12 cellular contexts compared by ENCODE assay signal in genomic region chr9:5499889-5500398, GRCh38. TPM values are rescaled to one million over a fixed set of nuclear protein-coding genes. Genes with fewer than 3 reads are reported as not detected.
A peak's percentile ranks its signal among the peaks of the same experiment; 100 is the strongest.
DNase-seq lines count a peak whose midpoint lies in the region; ATAC-seq, FAIRE-seq and TF ChIP-seq lines count a peak whose summit lies in the region.
"Had no signal": no experiment of that assay in that cellular context is flagged by ENCODE, and none has a peak within 500 bp of the region (broad histone marks: within the 10 kb centered on the region; RNA-seq: fewer than 3 reads in every experiment).

No MANE protein-coding gene starts in this region.

- POLR2A ChIA-PET in endothelial cell of umbilical vein (lab: Charles Lee), result interaction anchor here (1.0 to 2.4 kb wide), 4 partner anchors 9 to 50 kb away, joined by 3 to 25 read pairs (median 14); partner anchors contain the start of genes CD274 and PDCD1LG2

- no peaks in the 10 kb centered on the region for H3K9me1 ChIP-seq in endothelial cell of umbilical vein (replicated peaks; ENCODE audit: control insufficient read depth, extremely low read depth, insufficient read depth, low read length)

- H3K9me3 Mint-ChIP-seq in progenitor cell of endocrine pancreas (ENCODE audit: low read depth), result peaks cover 6% of the 10 kb centered on the region

- no peak overlapping the region for H2AFZ ChIP-seq in endothelial cell of umbilical vein (ENCODE audit: low read depth, low read length)

- peaks cover 33% of the 10 kb centered on the region for H3K4me1 ChIP-seq in endothelial cell of umbilical vein (ENCODE audit: control insufficient read depth, extremely low read depth, insufficient read depth, low read length)

- FAIRE-seq in endothelial cell of umbilical vein (lab: Jason Lieb, UNC), result peak; percentile 95

- peak; percentile 95 for TF ChIP-seq POLR2A in endothelial cell of umbilical vein (IDR thresholded peaks at IDR 0.05; ENCODE audit: low read depth, low read length)

- H3K4me2 ChIP-seq in endothelial cell of umbilical vein (ENCODE audit: insufficient read depth, low read length), result peak overlapping the region; percentile 64

- no peaks in the 10 kb centered on the region for H4K20me1 ChIP-seq in endothelial cell of umbilical vein (replicated peaks; ENCODE audit: control insufficient read depth, extremely low read depth, insufficient read depth, low read length)

- H3K27ac Mint-ChIP-seq in progenitor cell of endocrine pancreas, result no peak overlapping the region
- H3K27ac Mint-ChIP-seq: activated CD4-positive, alpha-beta memory T cell treated with anti-CD3 and anti-CD28 coated beads, Interleukin-2, amount 10 ng/mL, durations not matched to agents 7 days and 5 days; memory B cell had no signal

- intact Hi-C loops in endothelial cell of umbilical vein (cut with micrococcal nuclease), result loop anchor here (1.0 kb wide), 4 partner anchors 9 to 231 kb away; partner anchors contain the start of gene CD274
- intact Hi-C loops in posterior cingulate gyrus (cut with DNase I), result no loop called here

- peak overlapping the region; percentile 89 for H3K27ac ChIP-seq in endothelial cell of umbilical vein (ENCODE audit: insufficient read depth, low read depth, low read length)

- no peak overlapping the region for H3K4me3 Mint-ChIP-seq in progenitor cell of endocrine pancreas (ENCODE audit: low read depth)
- H3K4me3 Mint-ChIP-seq: activated CD4-positive, alpha-beta memory T cell treated with anti-CD3 and anti-CD28 coated beads, Interleukin-2, amount 10 ng/mL, durations not matched to agents 7 days and 5 days; memory B cell had no signal

- H3K9me3 ChIP-seq in endothelial cell of umbilical vein (replicated peaks; ENCODE audit: control insufficient read depth, insufficient read depth, low read length), result no peaks in the 10 kb centered on the region

- no TSS peak for BruUV-seq in endothelial cell of umbilical vein (replicated peaks; lab: Mats Ljungman, UMichigan)

- peak; percentile 86 for DNase-seq in Daoy (ENCODE audit: low read depth)
- DNase-seq in NCI-H2081 (lab: John Stamatoyannopoulos, UW), result peak; percentile 35 to 81
- peak; percentile 97 for DNase-seq in endothelial cell of umbilical vein (ENCODE audit: low read depth, low spot score)
- peak; percentile 32 for DNase-seq in mucosa of gallbladder (ENCODE audit: low spot score)
- DNase-seq in progenitor cell of endocrine pancreas (ENCODE audit: low spot score, unreplicated experiment), result no peak
- no peak for DNase-seq in posterior cingulate gyrus
- DNase-seq in NCI-H1694 treated with DMSO at 0.1 percent for 48 hours (lab: John Stamatoyannopoulos, UW), result no peak
- DNase-seq: activated CD4-positive, alpha-beta memory T cell treated with anti-CD3 and anti-CD28 coated beads, Interleukin-2, amount 10 ng/mL, durations not matched to agents 7 days and 5 days; cerebellar nuclear complex; stimulated activated CD4-positive, alpha-beta T cell treated with anti-CD3 and anti-CD28 coated beads, Interleukin-4, amount 100 ng/mL, for 1 hour had no signal

- no peaks in the 10 kb centered on the region for H3K27me3 ChIP-seq in endothelial cell of umbilical vein (ENCODE audit: control insufficient read depth in 2 of 2, insufficient read depth in 2 of 2, low read length in 2 of 2)

- no peak for ATAC-seq in GM19395 (IDR thresholded peaks at IDR 0.05; ENCODE audit: unreplicated experiment)

- H3K36me3 Mint-ChIP-seq in progenitor cell of endocrine pancreas (ENCODE audit: insufficient read depth), result no peaks in the 10 kb centered on the region

- dilution Hi-C loops in endothelial cell of umbilical vein (cut with MboI; ENCODE audit: extremely low pct_ligation_motif_present, low sequenced_read_pairs), result no loop called here

- H3K9ac ChIP-seq in endothelial cell of umbilical vein (replicated peaks; ENCODE audit: extremely low read depth, insufficient read depth, low read length), result peak overlapping the region; percentile 65

- CTCF ChIA-PET in endothelial cell of umbilical vein (lab: Charles Lee), result interaction anchor here (1.2 to 3.7 kb wide), 6 partner anchors 8 to 59 kb away, joined by 3 to 19 read pairs (median 6); partner anchors contain the start of genes CD274 and PDCD1LG2

- no peaks in the 10 kb centered on the region for H3K79me2 ChIP-seq in endothelial cell of umbilical vein (ENCODE audit: control insufficient read depth, insufficient read depth, low read length)

- no peaks in the 10 kb centered on the region for H3K36me3 ChIP-seq in endothelial cell of umbilical vein (ENCODE audit: control insufficient read depth in 2 of 2, extremely low read depth in 1 of 2, insufficient read depth in 2 of 2, low read length in 2 of 2)

- TF ChIP-seq CTCF in endothelial cell of umbilical vein (IDR thresholded peaks at IDR 0.05; ENCODE audit: extremely low read depth in 1 of 2, insufficient read depth in 1 of 2, low read depth in 1 of 2, low read length in 2 of 2), result no peak
- no peak for TF ChIP-seq CTCF in progenitor cell of endocrine pancreas (IDR thresholded peaks at IDR 0.05; ENCODE audit: unreplicated experiment)

- no peak overlapping the region for H3K4me3 ChIP-seq in endothelial cell of umbilical vein (replicated peaks in 1 of 3; ENCODE audit: insufficient read depth in 1 of 3, low read depth in 1 of 3, low read length in 3 of 3)

- H3K4me1 Mint-ChIP-seq in progenitor cell of endocrine pancreas (ENCODE audit: low read depth), result no peaks in the 10 kb centered on the region

- H3K27me3 Mint-ChIP-seq in progenitor cell of endocrine pancreas, result no peaks in the 10 kb centered on the region

TF ChIP-seq in endothelial cell of umbilical vein, 7 proteins besides CTCF, POLR2A, EP300 and RAD21:
- peak; percentile 98 for TF ChIP-seq POLR2AphosphoS5 (IDR thresholded peaks at IDR 0.05; ENCODE audit: insufficient read depth, low read depth, low read length)
- TF ChIP-seq MYC (IDR thresholded peaks at IDR 0.05; ENCODE audit: low read depth, low read length), result peak; percentile 56
- TF ChIP-seq MAX (IDR thresholded peaks at IDR 0.05; ENCODE audit: insufficient read depth, insufficient read length), result no peak
- peak; percentile 98 for TF ChIP-seq GATA2 (IDR thresholded peaks at IDR 0.05; ENCODE audit: insufficient read depth, insufficient read length, low read depth, low read length)
- peak; percentile 71 for TF ChIP-seq JUN (IDR thresholded peaks at IDR 0.05; ENCODE audit: borderline replicate concordance, insufficient read depth, insufficient read length, low read depth)
- TF ChIP-seq EZH2 (IDR thresholded peaks at IDR 0.05; ENCODE audit: borderline replicate concordance, low read depth, low read length, severe bottlenecking), result no peak
- TF ChIP-seq FOS (IDR thresholded peaks at IDR 0.05; ENCODE audit: borderline replicate concordance, insufficient read depth, low read length), result peak; percentile 91

RNA-seq across cellular contexts. Expression of gene PDCD1LG2, which starts 10.4 kb away (rescaled TPM):
- total RNA-seq in Daoy (2014; rRNA removed; shearing (Covaris generic)), result 6.9 and 11.5 TPM in 2 replicates
- total RNA-seq in endothelial cell of umbilical vein (9.5 and 9.7 TPM in 2 replicates), mucosa of gallbladder (0.95 TPM), progenitor cell of endocrine pancreas (not detected in 2 replicates)
- polyA plus RNA-seq in endothelial cell of umbilical vein, result 7.9 and 9.6 TPM in 2 replicates
- polyA plus RNA-seq in endothelial cell of umbilical vein (2011; cell fraction: cytosol; rRNA removed), result 8.5 and 10.0 TPM in 2 replicates
- polyA plus RNA-seq in endothelial cell of umbilical vein (2011; cell fraction: nucleus; rRNA removed), result 8.6 and 9.5 TPM in 2 replicates
- polyA plus RNA-seq in endothelial cell of umbilical vein (2012), result 10.7 and 14.4 TPM in 2 replicates
- polyA minus RNA-seq in endothelial cell of umbilical vein, result 15.5 and 22.7 TPM in 2 replicates
- polyA minus RNA-seq in endothelial cell of umbilical vein (2011; cell fraction: cytosol; rRNA and poly(A)+ RNA removed), result not detected
- polyA minus RNA-seq in endothelial cell of umbilical vein (2011; cell fraction: nucleus; rRNA and poly(A)+ RNA removed), result 10.7 and 16.8 TPM in 2 replicates

RNA-seq across cellular contexts. Expression of gene CD274, which starts 49.6 kb away (rescaled TPM):
- total RNA-seq in Daoy (2014; rRNA removed; shearing (Covaris generic)), result 17.0 and 21.1 TPM in 2 replicates
- total RNA-seq in endothelial cell of umbilical vein (26.8 and 29.7 TPM in 2 replicates), mucosa of gallbladder (2.3 TPM), progenitor cell of endocrine pancreas (0.29 and 0.55 TPM in 2 replicates)
- polyA plus RNA-seq in endothelial cell of umbilical vein, result 25.4 and 27.9 TPM in 2 replicates
- 18.5 and 23.3 TPM in 2 replicates for polyA plus RNA-seq in endothelial cell of umbilical vein (2011; cell fraction: cytosol; rRNA removed)
- polyA plus RNA-seq in endothelial cell of umbilical vein (2011; cell fraction: nucleus; rRNA removed), result 57.7 and 59.7 TPM in 2 replicates
- 12.3 and 21.6 TPM in 2 replicates for polyA plus RNA-seq in endothelial cell of umbilical vein (2012)
- 31.0 and 42.3 TPM in 2 replicates for polyA minus RNA-seq in endothelial cell of umbilical vein
- not detected for polyA minus RNA-seq in endothelial cell of umbilical vein (2011; cell fraction: cytosol; rRNA and poly(A)+ RNA removed)
- polyA minus RNA-seq in endothelial cell of umbilical vein (2011; cell fraction: nucleus; rRNA and poly(A)+ RNA removed), result 42.1 and 42.3 TPM in 2 replicates

Comparison
In these comparisons a context has a peak if more than half of its experiments do, and no peak if none do; other contexts are left out.
1. DNase-seq: peak in Daoy (single experiment), NCI-H2081 (2 of 2), endothelial cell of umbilical vein (single experiment) and mucosa of gallbladder (single experiment); none in progenitor cell of endocrine pancreas (single experiment), posterior cingulate gyrus (0 of 10) and NCI-H1694 treated with DMSO at 0.1 percent for 48 hours (single experiment).